In the genomic region with DNA sequence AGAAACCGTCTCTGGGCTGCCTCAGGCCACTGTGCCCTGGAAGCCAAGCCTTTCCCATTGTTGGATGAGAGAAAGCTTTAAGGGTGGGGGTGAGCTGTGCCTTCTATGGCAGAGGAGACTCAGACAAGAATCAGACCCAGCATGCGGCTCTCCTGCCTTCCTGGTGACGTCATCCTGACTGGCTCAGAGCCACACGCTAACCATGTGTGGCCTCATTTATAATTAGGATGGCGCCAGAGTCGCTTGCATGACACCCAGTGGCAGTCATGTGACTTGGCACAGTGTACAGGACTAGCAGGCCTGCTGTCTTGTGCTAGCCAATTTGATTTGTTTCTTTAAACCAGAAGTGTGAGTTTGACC, we compare ENCODE assay signal across 9 cellular contexts.
DNase-seq lines count a peak whose midpoint lies in the region; ATAC-seq and TF ChIP-seq lines count a peak whose summit lies in the region.
"Had no signal": no experiment of that assay in that cellular context is flagged by ENCODE, and none has a peak within 500 bp of the region (broad histone marks: within the 10 kb centered on the region; RNA-seq: fewer than 3 reads in every experiment).

No MANE protein-coding gene starts in this region.

- H4K20me1 ChIP-seq in GM23338 (replicated peaks; ENCODE audit: insufficient read depth) = peaks cover 18% of the 10 kb centered on the region

- DNase-seq in GM23338 (ENCODE audit: low spot score) (no peak), NCI-H345 (lab: John Stamatoyannopoulos, UW) (peak; percentile 98), MCF 10A (ENCODE audit: unreplicated experiment) (peak; percentile 95), inferior parietal cortex (ENCODE audit: extremely low spot score) (peak; percentile 90)
- no peak for DNase-seq in activated CD4-positive, CD25-positive, alpha-beta regulatory T cell (lab: John Stamatoyannopoulos, UW)

- TF ChIP-seq CTCF in GM23338 (conservative IDR thresholded peaks at IDR 0.05; ENCODE audit: low read depth in 2 of 2) (0 out of 4 replicates have a peak, but pooled peaks of 1 of the 2 experiments have one; percentile 7), MCF 10A (IDR thresholded peaks at IDR 0.05; ENCODE audit: unreplicated experiment) (peak; percentile 7)

- H3K9me2 ChIP-seq in GM23338 (ENCODE audit: insufficient read depth) = no peaks in the 10 kb centered on the region

- no peak overlapping the region for H3K4me3 Mint-ChIP-seq in GM23338
- H3K4me3 Mint-ChIP-seq in MCF 10A (ENCODE audit: unreplicated experiment) = no peak overlapping the region
- H3K4me3 Mint-ChIP-seq: T-cell had no signal

- ATAC-seq in GM23338 (peak; percentile 19), GM21367 (IDR thresholded peaks at IDR 0.05; ENCODE audit: unreplicated experiment) (no peak), GM18858 (IDR thresholded peaks at IDR 0.05; ENCODE audit: unreplicated experiment) (no peak)
- ATAC-seq: T-cell had no signal

- H3K9me3 Mint-ChIP-seq in GM23338 (no peaks in the 10 kb centered on the region), MCF 10A (ENCODE audit: unreplicated experiment) (no peaks in the 10 kb centered on the region)
- H3K9me3 Mint-ChIP-seq: T-cell had no signal

- POLR2A ChIA-PET in MCF 10A (lab: Yijun Ruan, JAX) = interaction anchor here (0.6 to 2.5 kb wide), 2 partner anchors 24 to 64 kb away, joined by 4 to 8 read pairs; no protein-coding TSS in a partner anchor

- CTCF ChIA-PET in MCF 10A (lab: Yijun Ruan, JAX) = interaction anchor here (0.6 kb wide), 1 partner anchor 23 kb away, joined by 3 read pairs; no protein-coding TSS in a partner anchor

- H3K36me3 ChIP-seq in GM23338 (ENCODE audit: insufficient read depth) = peaks cover 4% of the 10 kb centered on the region; the same call in 1 of the 2 replicates
- H3K36me3 ChIP-seq in skeletal muscle satellite cell (ENCODE audit: insufficient read depth, low read length) = peaks cover 61% of the 10 kb centered on the region

- H3K36me3 Mint-ChIP-seq in GM23338 (ENCODE audit: low read depth) (peaks cover 36% of the 10 kb centered on the region), MCF 10A (ENCODE audit: insufficient read depth, unreplicated experiment) (peaks cover 22% of the 10 kb centered on the region)
- H3K36me3 Mint-ChIP-seq: T-cell had no signal

- no peak overlapping the region for H3K27ac ChIP-seq in GM23338 (ENCODE audit: low read depth)

- H3K9ac ChIP-seq in skeletal muscle satellite cell (ENCODE audit: low read depth, low read length) = peak overlapping the region; percentile 58

- H3K4me1 ChIP-seq in GM23338 (ENCODE audit: insufficient read depth) (no peaks in the 10 kb centered on the region), skeletal muscle satellite cell (ENCODE audit: control insufficient read depth, insufficient read depth, low read length) (peaks cover 29% of the 10 kb centered on the region)

- no peaks in the 10 kb centered on the region for H3K9me3 ChIP-seq in skeletal muscle satellite cell (replicated peaks; ENCODE audit: low read length)

- H3K4me1 Mint-ChIP-seq in GM23338 = peaks cover 3% of the 10 kb centered on the region; the same call in 1 of the 3 replicates
- peaks cover 32% of the 10 kb centered on the region for H3K4me1 Mint-ChIP-seq in MCF 10A (ENCODE audit: insufficient read depth, unreplicated experiment)

- no TSS peak for BruUV-seq in MCF 10A (replicated peaks; lab: Mats Ljungman, UMichigan)

- no peak overlapping the region for H2AFZ ChIP-seq in GM23338

- no peaks in the 10 kb centered on the region for H3K27me3 ChIP-seq in GM23338 (ENCODE audit: insufficient read depth)
- no peaks in the 10 kb centered on the region for H3K27me3 ChIP-seq in skeletal muscle satellite cell (ENCODE audit: control insufficient read depth, insufficient read depth, low read length)

- H3K4me2 ChIP-seq in GM23338 (no peak overlapping the region), skeletal muscle satellite cell (ENCODE audit: low read length) (peak overlapping the region; percentile 34)

- H3F3A ChIP-seq in GM23338 (replicated peaks; ENCODE audit: low read depth) = no peaks in the 10 kb centered on the region

- intact Hi-C loops in MCF 10A (cut with micrococcal nuclease) = loop anchor here (1.0 to 5.0 kb wide), 4 partner anchors 99 to 501 kb away; partner anchors contain the start of gene SH3BP4

- H3K27ac Mint-ChIP-seq in GM23338 = no peak overlapping the region
- H3K27ac Mint-ChIP-seq in MCF 10A (ENCODE audit: low read depth, unreplicated experiment) = peak overlapping the region; percentile 3
- H3K27ac Mint-ChIP-seq: T-cell had no signal

- peaks cover 6% of the 10 kb centered on the region for H3K27me3 Mint-ChIP-seq in GM23338 (ENCODE audit: insufficient read depth, low read depth, poor library complexity)
- no peaks in the 10 kb centered on the region for H3K27me3 Mint-ChIP-seq in MCF 10A (ENCODE audit: insufficient read depth, unreplicated experiment)

- H3K79me2 ChIP-seq in GM23338 (replicated peaks; ENCODE audit: insufficient read depth) = peaks cover 50% of the 10 kb centered on the region

- no peak overlapping the region for H3K4me3 ChIP-seq in GM23338
- no peak overlapping the region for H3K4me3 ChIP-seq in skeletal muscle satellite cell (ENCODE audit: low read length)

TF ChIP-seq in GM23338, 12 proteins besides CTCF, POLR2A, EP300 and RAD21:
- TF ChIP-seq ZNF331 (CRISPR knock-in tag; IDR thresholded peaks at IDR 0.05; ENCODE audit: low read depth) = no peak
- no peak for TF ChIP-seq ZNF114 (CRISPR knock-in tag; IDR thresholded peaks at IDR 0.05)
- TF ChIP-seq EZH2phosphoT487 (IDR thresholded peaks at IDR 0.05; ENCODE audit: unreplicated experiment) = no peak
- TF ChIP-seq ZNF462 (CRISPR knock-in tag; IDR thresholded peaks at IDR 0.05) = no peak
- TF ChIP-seq JUNB (IDR thresholded peaks at IDR 0.05; ENCODE audit: unreplicated experiment) = no peak
- TF ChIP-seq EZH2 (IDR thresholded peaks at IDR 0.05; ENCODE audit: low read depth, unreplicated experiment) = no peak
- TF ChIP-seq STAT1 (IDR thresholded peaks at IDR 0.05; ENCODE audit: unreplicated experiment) = no peak

Comparison
In these comparisons a context has a peak if more than half of its experiments do, and no peak if none do; other contexts are left out.
1. DNase-seq: peak in NCI-H345 (single experiment), MCF 10A (single experiment) and inferior parietal cortex (single experiment); none in GM23338 (single experiment) and activated CD4-positive, CD25-positive, alpha-beta regulatory T cell (0 of 4).